Comparison of ENCODE assay signal across 10 cellular contexts in the genomic region with DNA sequence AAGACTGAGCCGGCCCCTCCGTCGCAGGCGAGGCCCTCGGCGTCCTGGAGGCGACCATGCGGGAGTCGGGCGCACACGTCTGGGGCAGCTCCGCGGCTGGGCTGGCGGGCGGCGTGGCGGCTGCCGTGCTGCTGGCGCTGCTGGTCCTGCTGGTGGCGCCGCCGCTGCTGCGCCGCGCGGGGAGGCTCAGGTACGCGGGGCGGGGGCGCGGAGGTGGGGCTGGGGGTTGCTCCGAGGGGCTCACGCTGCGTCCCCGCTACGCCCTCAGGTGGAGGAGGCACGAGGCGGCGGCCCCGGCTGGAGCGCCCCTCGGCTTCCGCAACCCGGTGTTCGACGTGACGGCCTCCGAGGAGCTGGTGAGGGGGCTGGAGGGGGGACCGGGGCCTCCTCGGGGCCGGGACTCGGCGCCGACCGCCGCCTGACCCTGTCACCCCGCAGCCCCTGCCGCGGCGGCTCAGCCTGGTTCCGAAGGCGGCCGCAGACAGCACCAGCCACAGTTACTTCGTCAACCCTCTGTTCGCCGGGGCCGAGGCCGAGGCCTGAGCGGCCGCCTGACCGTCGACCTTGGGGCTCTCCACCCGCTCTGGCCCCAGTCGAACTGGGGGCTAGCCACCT. TPM values are rescaled to one million over a fixed set of nuclear protein-coding genes. Genes with fewer than 3 reads are reported as not detected.
DNase-seq lines count a peak whose midpoint lies in the region; ATAC-seq, FAIRE-seq and TF ChIP-seq lines count a peak whose summit lies in the region.
"Had no signal": no experiment of that assay in that cellular context is flagged by ENCODE, and none has a peak within 500 bp of the region (broad histone marks: within the 10 kb centered on the region; RNA-seq: fewer than 3 reads in every experiment).

No MANE protein-coding gene starts in this region.

- TF ChIP-seq CTCF in WERI-Rb-1 (IDR thresholded peaks at IDR 0.05; ENCODE audit: low read depth, low read length), result no peak
- no peak for TF ChIP-seq CTCF in keratinocyte (optimal IDR thresholded peaks at IDR 0.05 in 1 of 3, IDR thresholded peaks at IDR 0.05 in 1 of 3, conservative IDR thresholded peaks at IDR 0.05 in 1 of 3; ENCODE audit: extremely low read depth in 1 of 3, insufficient read depth in 2 of 3, low read length in 3 of 3)
- peak in 1 of 6 experiments; percentile 16 for TF ChIP-seq CTCF in thyroid gland (IDR thresholded peaks at IDR 0.05)
- no peak for TF ChIP-seq CTCF in GM13977 (IDR thresholded peaks at IDR 0.05; ENCODE audit: extremely low read depth, insufficient read depth, missing control alignments)

- H3K4me1 Mint-ChIP-seq in activated T-cell treated with anti-CD3 and anti-CD28 coated beads, Interleukin-2, amount 50 U/mL, for 4 hours (ENCODE audit: low read depth), result peaks cover 5% of the 10 kb centered on the region

- DNase-seq in activated T-cell treated with anti-CD3 and anti-CD28 coated beads, Interleukin-2, amount 50 U/mL, for 4 hours, result no peak
- no peak for DNase-seq in activated T-cell treated with anti-CD3 and anti-CD28 coated beads for 4 hours
- peak; percentile 46 for DNase-seq in WERI-Rb-1
- DNase-seq in keratinocyte (ENCODE audit: low read depth, low spot score), result no peak
- DNase-seq in thyroid gland, result peak; percentile 26 to 27
- DNase-seq in GM13977 (ENCODE audit: low spot score), result no peak
- DNase-seq: CD4-positive, alpha-beta memory T cell had no signal

- intact Hi-C loops in thyroid gland (cut with DNase I), result no loop called here

- no peaks in the 10 kb centered on the region for H3K9me1 ChIP-seq in keratinocyte (ENCODE audit: control insufficient read depth, extremely low read depth, insufficient read depth, low read length)

- H3K36me3 Mint-ChIP-seq in activated T-cell treated with anti-CD3 and anti-CD28 coated beads, Interleukin-2, amount 50 U/mL, for 4 hours (ENCODE audit: insufficient read depth), result no peaks in the 10 kb centered on the region
- H3K36me3 Mint-ChIP-seq: CD4-positive, alpha-beta memory T cell had no signal

- H3K4me1 ChIP-seq in keratinocyte (ENCODE audit: control insufficient read depth, extremely low read depth, insufficient read depth, low read length) (peaks cover 19% of the 10 kb centered on the region), thyroid gland (peaks cover 24 to 29% of the 10 kb centered on the region in 2 donors)

- H3K27me3 Mint-ChIP-seq in activated T-cell treated with anti-CD3 and anti-CD28 coated beads, Interleukin-2, amount 50 U/mL, for 4 hours (ENCODE audit: low read depth), result peaks cover 18% of the 10 kb centered on the region

- peaks cover 14% of the 10 kb centered on the region for H3K27me3 ChIP-seq in WERI-Rb-1 (ENCODE audit: insufficient read depth, low read depth, severe bottlenecking)
- peaks cover 20% of the 10 kb centered on the region for H3K27me3 ChIP-seq in keratinocyte (ENCODE audit: control insufficient read depth, extremely low read depth, insufficient read depth, low read length)
- peaks cover 4% of the 10 kb centered on the region for H3K27me3 ChIP-seq in thyroid gland

- dilution Hi-C loops in keratinocyte (cut with MboI; ENCODE audit: extremely low pct_ligation_motif_present, low sequenced_read_pairs), result no loop called here

- H3K9me3 ChIP-seq in WERI-Rb-1 (ENCODE audit: severe bottlenecking) (no peaks in the 10 kb centered on the region), keratinocyte (ENCODE audit: control insufficient read depth, low read depth, low read length) (no peaks in the 10 kb centered on the region), thyroid gland (no peaks in the 10 kb centered on the region)

- no peak overlapping the region for H3K4me3 Mint-ChIP-seq in activated T-cell treated with anti-CD3 and anti-CD28 coated beads, Interleukin-2, amount 50 U/mL, for 4 hours

- ATAC-seq in activated T-cell treated with anti-CD3 and anti-CD28 coated beads, Interleukin-2, amount 50 U/mL, for 4 hours, result peak; percentile 15 to 23
- ATAC-seq in HG03135 (IDR thresholded peaks at IDR 0.05; ENCODE audit: unreplicated experiment) (no peak), GM21529 (IDR thresholded peaks at IDR 0.05; ENCODE audit: unreplicated experiment) (no peak)

- FAIRE-seq in keratinocyte (lab: Jason Lieb, UNC), result no peak

- in situ Hi-C loops in GM13977 (cut with MboI; ENCODE audit: low pct_unique_long_range_greater_than_20kb, low sequenced_read_pairs, unreplicated experiment), result no loop called here

- no peaks in the 10 kb centered on the region for H3K9me3 Mint-ChIP-seq in activated T-cell treated with anti-CD3 and anti-CD28 coated beads, Interleukin-2, amount 50 U/mL, for 4 hours
- H3K9me3 Mint-ChIP-seq: CD4-positive, alpha-beta memory T cell had no signal

- 5 to 7% methylated on average over 4 to 5 of the region's 74 CpGs for WGBS in thyroid gland, 2 donors

- H3K36me3 ChIP-seq in WERI-Rb-1 (peaks cover 4% of the 10 kb centered on the region; the same call in 1 of the 2 replicates), keratinocyte (ENCODE audit: control insufficient read depth in 2 of 2, extremely low read depth in 1 of 2, insufficient read depth in 2 of 2, low read length in 2 of 2) (peaks cover 4 to 6% of the 10 kb centered on the region in 2 experiments), thyroid gland (peaks cover 0 to 7% of the 10 kb centered on the region in 2 donors)

- H3K79me2 ChIP-seq in keratinocyte (ENCODE audit: control insufficient read depth, insufficient read depth, low read length), result no peaks in the 10 kb centered on the region

- TF ChIP-seq POLR2A in thyroid gland (IDR thresholded peaks at IDR 0.05), result no peak

- H3K4me3 ChIP-seq in WERI-Rb-1 (ENCODE audit: low read depth, low read length) (no peak overlapping the region; the same call in 1 of the 2 replicates), keratinocyte (ENCODE audit: control insufficient read depth in 2 of 3, extremely low read depth in 1 of 3, insufficient read depth in 2 of 3, low read depth in 1 of 3, low read length in 3 of 3) (no peak overlapping the region), thyroid gland (replicated peaks in 1 of 3) (peak overlapping the region in 1 of 3 donors; percentile 40)

- no peak overlapping the region for H2AFZ ChIP-seq in keratinocyte (ENCODE audit: control insufficient read depth, low read length)

- peaks cover 3% of the 10 kb centered on the region for H4K20me1 ChIP-seq in keratinocyte (ENCODE audit: control insufficient read depth, extremely low read depth, insufficient read depth, low read length)

- no peak overlapping the region for H3K27ac ChIP-seq in WERI-Rb-1
- H3K27ac ChIP-seq in keratinocyte (ENCODE audit: control insufficient read depth, insufficient read depth, low read length), result no peak overlapping the region
- H3K27ac ChIP-seq in thyroid gland, result no peak overlapping the region

- peak overlapping the region; percentile 60 for H3K4me2 ChIP-seq in keratinocyte (ENCODE audit: control insufficient read depth, extremely low read depth, insufficient read depth, low read depth, low read length)

- H3K9ac ChIP-seq in keratinocyte (ENCODE audit: control insufficient read depth, extremely low read depth, insufficient read depth, low read length), result no peak overlapping the region

RNA-seq across cellular contexts. Expression of gene AMN, which starts 7.8 kb away (rescaled TPM):
- total RNA-seq in activated T-cell treated with anti-CD3 and anti-CD28 coated beads, Interleukin-2, amount 50 U/mL, for 4 hours, result 1 to 10 TPM; 1.7 to 2.2 (median 2.0) TPM
- 0.14 to 0.31 TPM (median 0.22 TPM) in 3 replicates for polyA plus RNA-seq in keratinocyte
- 0.11 TPM for polyA plus RNA-seq in keratinocyte (2011; ENCODE audit: low read depth)
- polyA plus RNA-seq in keratinocyte (2011; cell fraction: cytosol; rRNA removed), result 0.17 and 0.21 TPM in 2 replicates
- polyA plus RNA-seq in keratinocyte (2011; cell fraction: nucleus; rRNA removed), result 0.87 and 1.3 TPM in 2 replicates
- 0.73 and 1.8 TPM in 2 replicates for polyA plus RNA-seq in keratinocyte (2012; ENCODE audit: low replicate concordance)
- polyA minus RNA-seq in keratinocyte, result 0.16 TPM in 1 of 3 replicates, not detected in the others
- 1.2 TPM for polyA minus RNA-seq in keratinocyte (2011; cell fraction: cytosol; rRNA and poly(A)+ RNA removed)
- polyA minus RNA-seq in keratinocyte (2011; cell fraction: nucleus; rRNA and poly(A)+ RNA removed), result 0.23 and 1.8 TPM in 2 replicates
- total RNA-seq in thyroid gland, result 10 to 100 TPM in 1 of 4 donors, 1 to 10 TPM in 3; 1.3 to 18.8 (median 3.3) TPM
- total RNA-seq: LHCN-M2 had no signal

Comparison
In these comparisons a context has a peak if more than half of its experiments do, and no peak if none do; other contexts are left out.
1. ATAC-seq: peak in activated T-cell treated with anti-CD3 and anti-CD28 coated beads, Interleukin-2, amount 50 U/mL, for 4 hours (2 of 2); none in HG03135 (single experiment) and GM21529 (single experiment).
2. DNase-seq: peak in WERI-Rb-1 (single experiment) and thyroid gland (2 of 2); none in activated T-cell treated with anti-CD3 and anti-CD28 coated beads, Interleukin-2, amount 50 U/mL, for 4 hours (single experiment), activated T-cell treated with anti-CD3 and anti-CD28 coated beads for 4 hours (single experiment), keratinocyte (single experiment) and GM13977 (single experiment).